In the genomic region with DNA sequence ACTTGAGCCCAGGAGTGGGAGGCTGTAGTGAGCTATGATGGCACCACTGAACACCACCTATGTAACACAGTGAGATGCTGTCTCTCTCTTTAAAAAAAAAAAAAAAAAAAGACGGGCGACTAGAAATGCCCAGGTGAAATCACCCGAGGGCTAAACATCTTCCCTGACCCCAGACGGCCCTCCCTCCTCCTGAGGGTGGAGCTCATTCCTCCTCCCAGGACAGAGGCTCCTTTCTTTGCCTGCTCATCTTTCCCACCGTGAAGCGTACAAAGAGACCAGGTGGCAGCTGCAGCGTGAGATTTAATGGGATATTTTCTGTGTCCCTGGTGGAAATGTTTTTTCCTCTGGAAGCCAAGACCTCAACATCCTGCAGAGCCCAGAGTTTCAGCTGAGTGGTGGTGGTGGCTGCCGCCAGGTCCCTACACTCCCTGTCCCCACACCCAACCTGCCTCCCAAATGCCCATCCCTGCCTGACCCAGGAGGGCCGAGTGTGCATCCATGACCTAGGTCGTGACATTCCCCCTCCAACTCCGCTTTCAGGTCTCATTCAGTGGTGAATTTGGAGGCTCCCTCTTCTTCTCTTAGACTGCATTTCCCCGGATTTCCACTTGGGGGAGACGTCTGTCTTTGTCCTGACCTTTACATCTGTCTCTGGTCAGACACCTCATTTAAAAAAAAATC, we compare ENCODE assay signal across 7 cellular contexts. TPM values are rescaled to one million over a fixed set of nuclear protein-coding genes. Genes with fewer than 3 reads are reported as not detected.
DNase-seq lines count a peak whose midpoint lies in the region; ATAC-seq, FAIRE-seq and TF ChIP-seq lines count a peak whose summit lies in the region.

No MANE protein-coding gene starts in this region.

- no peaks in the 10 kb centered on the region for H3K79me1 ChIP-seq in IMR-90 (ENCODE audit: low read depth in 1 of 2, low read length in 2 of 2)

- H3K23ac ChIP-seq in IMR-90 (ENCODE audit: low read depth, low read length) = no peak overlapping the region

- POLR2A ChIA-PET in IMR-90 (lab: Charles Lee; ENCODE audit: unreplicated experiment) = interaction anchor here (0.6 kb wide), 1 partner anchor 169 kb away, joined by 3 read pairs; no protein-coding TSS in a partner anchor

- H3K27ac ChIP-seq in IMR-90 (ENCODE audit: insufficient read depth, low read length) = no peak overlapping the region
- H3K27ac ChIP-seq in body of pancreas = no peak overlapping the region

- no peaks in the 10 kb centered on the region for H4K20me1 ChIP-seq in IMR-90 (ENCODE audit: insufficient read depth, low read length)

- peaks cover 6% of the 10 kb centered on the region for H3K4me1 Mint-ChIP-seq in stimulated activated effector memory CD8-positive, alpha-beta T cell treated with anti-CD3 and anti-CD28 coated beads, Interleukin-12 subunit alpha, Interleukin-12 subunit beta, amount 100 ng/mL, for 72 hours

- no peaks in the 10 kb centered on the region for H3K9me3 Mint-ChIP-seq in stimulated activated effector memory CD8-positive, alpha-beta T cell treated with anti-CD3 and anti-CD28 coated beads, Interleukin-12 subunit alpha, Interleukin-12 subunit beta, amount 100 ng/mL, for 72 hours

- H3K56ac ChIP-seq in IMR-90 (ENCODE audit: extremely low read depth, insufficient read depth, low read length) = no peak overlapping the region

- H3K27me3 ChIP-seq in IMR-90 (ENCODE audit: control insufficient read depth, insufficient read depth, low read length) = no peaks in the 10 kb centered on the region; the same call in 1 of the 2 replicates
- no peaks in the 10 kb centered on the region for H3K27me3 ChIP-seq in body of pancreas

- FAIRE-seq in RCC 7860 (lab: Jason Lieb, UNC) = peak; percentile 44

- H3K36me3 ChIP-seq in IMR-90 (ENCODE audit: control insufficient read depth, insufficient read depth, low read length) = no peaks in the 10 kb centered on the region
- no peaks in the 10 kb centered on the region for H3K36me3 ChIP-seq in body of pancreas (replicated peaks in 1 of 2; ENCODE audit: insufficient read depth in 1 of 2, low read depth in 2 of 2)

- no peak overlapping the region for H2BK20ac ChIP-seq in IMR-90 (ENCODE audit: low read depth, low read length)

- H2AK5ac ChIP-seq in IMR-90 (ENCODE audit: low read depth, low read length) = no peak overlapping the region

- H3K9ac ChIP-seq in IMR-90 (ENCODE audit: low read depth, low read length) = no peak overlapping the region

- no peaks in the 10 kb centered on the region for H3K4me1 ChIP-seq in IMR-90 (ENCODE audit: control insufficient read depth, insufficient read depth, low read length)
- H3K4me1 ChIP-seq in body of pancreas = no peaks in the 10 kb centered on the region

- TF ChIP-seq POLR2A in IMR-90 (IDR thresholded peaks at IDR 0.05; ENCODE audit: low read depth, low read length) (no peak), body of pancreas (IDR thresholded peaks at IDR 0.05) (no peak)

- H4K5ac ChIP-seq in IMR-90 (ENCODE audit: low read depth, low read length) = no peak overlapping the region

- DNase-seq in G401 (ENCODE audit: low spot score) = peak; percentile 57
- DNase-seq in IMR-90 = peak; percentile 46
- DNase-seq in RCC 7860 (ENCODE audit: low spot score) = peak; percentile 20
- DNase-seq in body of pancreas = peak; percentile 57 to 70 (median 61)
- peak; percentile 55 for DNase-seq in iris pigment epithelial cell (ENCODE audit: low read depth)
- DNase-seq in stimulated activated effector memory CD8-positive, alpha-beta T cell treated with anti-CD3 and anti-CD28 coated beads, Interleukin-12 subunit alpha, Interleukin-12 subunit beta, amount 100 ng/mL, for 72 hours (ENCODE audit: low spot score in 2 of 2) = peak; percentile 38 to 70
- DNase-seq in NCI-H128 (lab: John Stamatoyannopoulos, UW; ENCODE audit: unreplicated experiment) = no peak

- TF ChIP-seq CTCF in IMR-90 (conservative IDR thresholded peaks at IDR 0.05; ENCODE audit: low read depth, low read length) (peak; percentile 71), body of pancreas (IDR thresholded peaks at IDR 0.05) (peak; percentile 52 to 77 (median 68))

- WGBS in IMR-90 (ENCODE audit: extremely low coverage in 2 of 2, insufficient read length in 1 of 2), 2 experiments = no CpG with 5 or more reads among the region's 13 CpGs
- WGBS in body of pancreas, 2 donors = 8 to 9% methylated on average over 13 of the region's 13 CpGs

- peak; percentile 69 for TF ChIP-seq RAD21 in IMR-90 (IDR thresholded peaks at IDR 0.05; ENCODE audit: low read length)

- H3K4me2 ChIP-seq in IMR-90 (ENCODE audit: low read depth, low read length) = no peak overlapping the region

- H3K9me3 ChIP-seq in IMR-90 (ENCODE audit: control insufficient read depth, insufficient read depth, low read length) (no peaks in the 10 kb centered on the region), body of pancreas (no peaks in the 10 kb centered on the region)

- no TSS peak for BruUV-seq in IMR-90 (replicated peaks; lab: Mats Ljungman, UMichigan)

- intact Hi-C loops in IMR-90 (cut with micrococcal nuclease) = loop anchor here (2.0 kb wide), 1 partner anchor 486 kb away; no protein-coding TSS in a partner anchor
- intact Hi-C loops in body of pancreas (cut with DNase I) = no loop called here

- no peak overlapping the region for H2BK120ac ChIP-seq in IMR-90 (ENCODE audit: low read depth, low read length)

- no peak overlapping the region for H2AK9ac ChIP-seq in IMR-90 (replicated peaks; ENCODE audit: low read depth, low read length, poor library complexity)

- no peak overlapping the region for H4K8ac ChIP-seq in IMR-90 (ENCODE audit: low read depth in 2 of 2, low read length in 2 of 2)

- H2BK5ac ChIP-seq in IMR-90 (ENCODE audit: low read depth, low read length, poor library complexity, severe bottlenecking) = no peak overlapping the region

- ATAC-seq in IMR-90 (ENCODE audit: low read depth) (peak; percentile 93), body of pancreas (peak; percentile 66)
- peak; percentile 55 for ATAC-seq in stimulated activated effector memory CD8-positive, alpha-beta T cell treated with anti-CD3 and anti-CD28 coated beads, Interleukin-12 subunit alpha, Interleukin-12 subunit beta, amount 100 ng/mL, for 72 hours

- in situ Hi-C loops in G401 (cut with HindIII; ENCODE audit: low sequenced_read_pairs) (loop anchor here (25.0 kb wide), 1 partner anchor 287 kb away; no protein-coding TSS in a partner anchor), IMR-90 (cut with MboI; ENCODE audit: low sequenced_read_pairs) (loop anchor here (25.0 kb wide), 1 partner anchor 787 kb away; the partner anchor contains the start of gene ITPRIPL2)

- no peaks in the 10 kb centered on the region for H3K36me3 Mint-ChIP-seq in stimulated activated effector memory CD8-positive, alpha-beta T cell treated with anti-CD3 and anti-CD28 coated beads, Interleukin-12 subunit alpha, Interleukin-12 subunit beta, amount 100 ng/mL, for 72 hours

- H3K4me3 ChIP-seq in IMR-90 (ENCODE audit: insufficient read depth, low read depth, low read length) (no peak overlapping the region), body of pancreas (no peak overlapping the region)

- no peak overlapping the region for H3K14ac ChIP-seq in IMR-90 (replicated peaks; ENCODE audit: low read depth, low read length)

- H3K27ac Mint-ChIP-seq in stimulated activated effector memory CD8-positive, alpha-beta T cell treated with anti-CD3 and anti-CD28 coated beads, Interleukin-12 subunit alpha, Interleukin-12 subunit beta, amount 100 ng/mL, for 72 hours = no peak overlapping the region

- H3K18ac ChIP-seq in IMR-90 (ENCODE audit: low read depth, low read length) = no peak overlapping the region

- no peaks in the 10 kb centered on the region for H3K9me1 ChIP-seq in IMR-90 (ENCODE audit: insufficient read depth, low read length)

- dilution Hi-C loops in IMR-90 (cut with HindIII; ENCODE audit: low sequenced_read_pairs, unreplicated experiment) = loop anchor here (25.0 kb wide), 1 partner anchor 287 kb away; no protein-coding TSS in a partner anchor

- peak overlapping the region; percentile 77 for H2AFZ ChIP-seq in IMR-90 (replicated peaks; ENCODE audit: low read length, poor library complexity)

- H4K91ac ChIP-seq in IMR-90 (ENCODE audit: insufficient read depth, low read depth, low read length) = no peak overlapping the region

- H2BK15ac ChIP-seq in IMR-90 (ENCODE audit: low read depth, low read length) = no peak overlapping the region

- H3K4ac ChIP-seq in IMR-90 (ENCODE audit: low read depth, low read length) = no peak overlapping the region

- CTCF ChIA-PET in IMR-90 (lab: Yijun Ruan, JAX) = interaction anchor here (0.6 to 3.5 kb wide), 8 partner anchors 8 to 486 kb away, joined by 3 to 11 read pairs (median 4); no protein-coding TSS in a partner anchor

- H3K4me3 Mint-ChIP-seq in stimulated activated effector memory CD8-positive, alpha-beta T cell treated with anti-CD3 and anti-CD28 coated beads, Interleukin-12 subunit alpha, Interleukin-12 subunit beta, amount 100 ng/mL, for 72 hours = no peak overlapping the region

TF ChIP-seq in IMR-90, 13 proteins besides CTCF, POLR2A, EP300 and RAD21:
- no peak for TF ChIP-seq CEBPB (IDR thresholded peaks at IDR 0.05; ENCODE audit: low read depth, low read length)
- TF ChIP-seq, protein P1, sequence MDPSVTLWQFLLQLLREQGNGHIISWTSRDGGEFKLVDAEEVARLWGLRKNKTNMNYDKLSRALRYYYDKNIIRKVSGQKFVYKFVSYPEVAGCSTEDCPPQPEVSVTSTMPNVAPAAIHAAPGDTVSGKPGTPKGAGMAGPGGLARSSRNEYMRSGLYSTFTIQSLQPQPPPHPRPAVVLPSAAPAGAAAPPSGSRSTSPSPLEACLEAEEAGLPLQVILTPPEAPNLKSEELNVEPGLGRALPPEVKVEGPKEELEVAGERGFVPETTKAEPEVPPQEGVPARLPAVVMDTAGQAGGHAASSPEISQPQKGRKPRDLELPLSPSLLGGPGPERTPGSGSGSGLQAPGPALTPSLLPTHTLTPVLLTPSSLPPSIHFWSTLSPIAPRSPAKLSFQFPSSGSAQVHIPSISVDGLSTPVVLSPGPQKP (IDR thresholded peaks at IDR 0.05; ENCODE audit: borderline replicate concordance, low read depth, low read length) = no peak
- TF ChIP-seq SMC3 (IDR thresholded peaks at IDR 0.05; ENCODE audit: low read depth, low read length) = peak; percentile 47; the same call in 1 of the 2 replicates
TF ChIP-seq in IMR-90: peak in this region for 1.

RNA-seq across cellular contexts. Expression of gene GPRC5B, which starts 14.4 kb away (rescaled TPM):
- 0.88 and 2.5 TPM in 2 replicates for total RNA-seq in G401 (2014; rRNA removed; shearing (Covaris generic))
- total RNA-seq in IMR-90 (2012; rRNA removed) (2.2 and 2.5 TPM in 2 replicates), body of pancreas (10 to 100 TPM; 27.7 to 31.6 TPM)
- polyA plus RNA-seq in IMR-90 (2012; rRNA removed) = 6.8 and 8.5 TPM in 2 replicates
- 3.7 and 19.8 TPM in 2 replicates for polyA plus RNA-seq in IMR-90 (2012; cell fraction: cytosol; rRNA removed)
- polyA plus RNA-seq in IMR-90 (2012; cell fraction: nucleus; rRNA removed; ENCODE audit: low replicate concordance) = 7.0 and 7.6 TPM in 2 replicates
